15 cellular contexts compared by ENCODE assay signal in genomic region chr9:104258289-104259045, GRCh38.
"Had no signal": no experiment of that assay in that cellular context is flagged by ENCODE, and none has a peak within 500 bp of the region (broad histone marks: within the 10 kb centered on the region; RNA-seq: fewer than 3 reads in every experiment).

No MANE protein-coding gene starts in this region.

- H3K27me3 ChIP-seq: gastrocnemius medialis, testis, upper lobe of left lung had no signal

- H3K4me2 ChIP-seq: smooth muscle cell had no signal

- H3K9me3 ChIP-seq: gastrocnemius medialis, psoas muscle, testis had no signal

- H3K36me3 ChIP-seq: gastrocnemius medialis, heart right ventricle, left ventricle myocardium inferior, upper lobe of left lung had no signal

- FAIRE-seq: bronchial epithelial cell had no signal

- H3K4me3 ChIP-seq: gastrocnemius medialis, heart right ventricle, left ventricle myocardium inferior, psoas muscle, smooth muscle cell, testis, upper lobe of left lung had no signal

- H3K4me1 ChIP-seq: gastrocnemius medialis, heart right ventricle, left ventricle myocardium inferior, psoas muscle, testis, upper lobe of left lung had no signal

- DNase-seq: activated CD4-positive, alpha-beta memory T cell treated with anti-CD3 and anti-CD28 coated beads for 36 hours; activated CD4-positive, alpha-beta T cell treated with anti-CD3 and anti-CD28 coated beads for 36 hours; cerebellar nuclear complex; cortex of kidney; gastrocnemius medialis; heart right ventricle; left ventricle myocardium inferior; mammary epithelial cell; psoas muscle; stimulated activated CD4-positive, alpha-beta T cell treated with anti-CD3 and anti-CD28 coated beads, Interleukin-4, amount 100 ng/mL, for 1 hour; stimulated activated naive CD8-positive, alpha-beta T cell treated with anti-CD3 and anti-CD28 coated beads, Interleukin-15, amount 100 ng/mL, for 72 hours; testis had no signal

- H3K27ac ChIP-seq: gastrocnemius medialis, heart right ventricle, left ventricle myocardium inferior, psoas muscle, testis, upper lobe of left lung had no signal
